1 cellular context compared by ENCODE assay signal in the genomic region with DNA sequence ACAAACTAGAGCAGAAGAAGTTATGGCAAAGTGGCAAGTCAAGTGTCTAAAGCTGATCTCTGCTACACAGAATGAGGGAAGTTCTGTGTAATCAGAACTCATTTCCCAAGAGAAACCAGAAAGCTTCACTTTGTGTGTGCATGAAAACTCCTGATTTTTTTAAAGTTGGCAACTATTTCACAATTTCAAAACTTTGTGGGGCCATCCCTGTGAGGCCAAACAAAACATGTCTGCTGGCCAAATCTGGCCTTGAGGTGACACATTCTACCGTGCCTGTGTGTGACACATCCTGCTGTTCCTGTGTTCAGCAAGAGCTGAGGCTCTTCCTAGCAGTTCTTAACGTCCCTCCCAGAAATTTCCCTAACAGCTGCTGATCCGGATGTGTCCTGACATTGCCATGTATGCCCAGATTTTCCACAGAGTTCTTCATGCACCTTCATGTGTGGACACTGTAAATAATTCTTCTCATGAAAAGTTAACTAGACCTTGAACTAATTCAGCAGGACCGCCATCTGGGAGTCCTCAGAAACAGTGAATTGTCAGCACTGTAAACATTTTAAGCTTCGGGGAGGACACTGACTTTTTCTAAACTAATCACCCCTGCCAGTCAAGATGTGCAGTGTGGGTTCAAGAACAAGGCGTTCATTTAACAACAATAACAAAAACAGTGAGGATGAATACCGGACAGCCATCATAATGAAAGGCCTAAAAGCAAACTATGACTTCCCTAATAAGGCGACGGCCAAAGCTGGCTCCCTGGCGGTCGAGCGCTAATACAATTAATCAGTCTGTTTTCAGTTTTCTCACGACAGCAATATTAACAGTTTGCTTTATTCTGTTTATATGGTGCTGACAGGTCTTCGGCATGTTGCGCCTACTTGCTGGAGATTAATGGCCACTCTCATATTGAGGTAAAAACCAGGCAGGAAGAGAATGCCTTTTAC.
TF ChIP-seq lines count a peak whose summit lies in the region.

No MANE protein-coding gene starts in this region.

TF ChIP-seq in HepG2, 621 proteins besides CTCF, POLR2A, EP300 and RAD21 (continued from another document and continues in another):
- TF ChIP-seq, protein P1, sequence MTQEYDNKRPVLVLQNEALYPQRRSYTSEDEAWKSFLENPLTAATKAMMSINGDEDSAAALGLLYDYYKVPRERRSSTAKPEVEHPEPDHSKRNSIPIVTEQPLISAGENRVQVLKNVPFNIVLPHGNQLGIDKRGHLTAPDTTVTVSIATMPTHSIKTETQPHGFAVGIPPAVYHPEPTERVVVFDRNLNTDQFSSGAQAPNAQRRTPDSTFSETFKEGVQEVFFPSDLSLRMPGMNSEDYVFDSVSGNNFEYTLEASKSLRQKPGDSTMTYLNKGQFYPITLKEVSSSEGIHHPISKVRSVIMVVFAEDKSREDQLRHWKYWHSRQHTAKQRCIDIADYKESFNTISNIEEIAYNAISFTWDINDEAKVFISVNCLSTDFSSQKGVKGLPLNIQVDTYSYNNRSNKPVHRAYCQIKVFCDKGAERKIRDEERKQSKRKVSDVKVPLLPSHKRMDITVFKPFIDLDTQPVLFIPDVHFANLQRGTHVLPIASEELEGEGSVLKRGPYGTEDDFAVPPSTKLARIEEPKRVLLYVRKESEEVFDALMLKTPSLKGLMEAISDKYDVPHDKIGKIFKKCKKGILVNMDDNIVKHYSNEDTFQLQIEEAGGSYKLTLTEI (CRISPR knock-in tag; conservative IDR thresholded peaks at IDR 0.05) = no peak
- no peak for TF ChIP-seq NONO (IDR thresholded peaks at IDR 0.05)
- peak; percentile 18; the same call in 1 of the 2 replicates for TF ChIP-seq NONO (CRISPR knock-in tag; conservative IDR thresholded peaks at IDR 0.05)
- TF ChIP-seq RBAK (CRISPR knock-in tag; IDR thresholded peaks at IDR 0.05) = 0 out of 2 replicates have a peak, but pooled peaks have one; percentile 39
- peak; percentile 65 for TF ChIP-seq MED8 (CRISPR knock-in tag; IDR thresholded peaks at IDR 0.05; ENCODE audit: insufficient replicate concordance)
- 0 out of 2 replicates have a peak, but pooled peaks have one; percentile 69 for TF ChIP-seq KLF11 (CRISPR knock-in tag; IDR thresholded peaks at IDR 0.05)
- TF ChIP-seq, protein P2, sequence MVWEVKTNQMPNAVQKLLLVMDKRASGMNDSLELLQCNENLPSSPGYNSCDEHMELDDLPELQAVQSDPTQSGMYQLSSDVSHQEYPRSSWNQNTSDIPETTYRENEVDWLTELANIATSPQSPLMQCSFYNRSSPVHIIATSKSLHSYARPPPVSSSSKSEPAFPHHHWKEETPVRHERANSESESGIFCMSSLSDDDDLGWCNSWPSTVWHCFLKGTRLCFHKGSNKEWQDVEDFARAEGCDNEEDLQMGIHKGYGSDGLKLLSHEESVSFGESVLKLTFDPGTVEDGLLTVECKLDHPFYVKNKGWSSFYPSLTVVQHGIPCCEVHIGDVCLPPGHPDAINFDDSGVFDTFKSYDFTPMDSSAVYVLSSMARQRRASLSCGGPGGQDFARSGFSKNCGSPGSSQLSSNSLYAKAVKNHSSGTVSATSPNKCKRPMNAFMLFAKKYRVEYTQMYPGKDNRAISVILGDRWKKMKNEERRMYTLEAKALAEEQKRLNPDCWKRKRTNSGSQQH (CRISPR knock-in tag; IDR thresholded peaks at IDR 0.05; ENCODE audit: low read depth) = 0 out of 2 replicates have a peak, but pooled peaks have one; percentile 44
- TF ChIP-seq ZNF556 (CRISPR knock-in tag; IDR thresholded peaks at IDR 0.05; ENCODE audit: borderline replicate concordance) = peak; percentile 49; the same call in 1 of the 2 replicates
- no peak; the same call in 1 of the 2 replicates for TF ChIP-seq KLF6 (CRISPR knock-in tag; IDR thresholded peaks at IDR 0.05)
- peak; percentile 58; the same call in 1 of the 2 replicates for TF ChIP-seq ZNF335 (CRISPR knock-in tag; IDR thresholded peaks at IDR 0.05)
- peak; percentile 72; the same call in 1 of the 2 replicates for TF ChIP-seq TP53 (CRISPR knock-in tag; conservative IDR thresholded peaks at IDR 0.05)
- peak; percentile 60 for TF ChIP-seq KDM2A (CRISPR knock-in tag; IDR thresholded peaks at IDR 0.05; ENCODE audit: borderline replicate concordance, low read depth)
- TF ChIP-seq, protein P3, sequence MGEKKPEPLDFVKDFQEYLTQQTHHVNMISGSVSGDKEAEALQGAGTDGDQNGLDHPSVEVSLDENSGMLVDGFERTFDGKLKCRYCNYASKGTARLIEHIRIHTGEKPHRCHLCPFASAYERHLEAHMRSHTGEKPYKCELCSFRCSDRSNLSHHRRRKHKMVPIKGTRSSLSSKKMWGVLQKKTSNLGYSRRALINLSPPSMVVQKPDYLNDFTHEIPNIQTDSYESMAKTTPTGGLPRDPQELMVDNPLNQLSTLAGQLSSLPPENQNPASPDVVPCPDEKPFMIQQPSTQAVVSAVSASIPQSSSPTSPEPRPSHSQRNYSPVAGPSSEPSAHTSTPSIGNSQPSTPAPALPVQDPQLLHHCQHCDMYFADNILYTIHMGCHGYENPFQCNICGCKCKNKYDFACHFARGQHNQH (CRISPR knock-in tag; IDR thresholded peaks at IDR 0.05) = peak; percentile 83; the same call in 1 of the 2 replicates
- TF ChIP-seq ZMYM2 (CRISPR knock-in tag; IDR thresholded peaks at IDR 0.05) = peak; percentile 90
- 0 out of 2 replicates have a peak, but pooled peaks have one; percentile 31 for TF ChIP-seq ZNF230 (CRISPR knock-in tag; IDR thresholded peaks at IDR 0.05)
- 0 out of 2 replicates have a peak, but pooled peaks have one; percentile 44 for TF ChIP-seq ZNF546 (CRISPR knock-in tag; conservative IDR thresholded peaks at IDR 0.05)
- TF ChIP-seq, protein P4, sequence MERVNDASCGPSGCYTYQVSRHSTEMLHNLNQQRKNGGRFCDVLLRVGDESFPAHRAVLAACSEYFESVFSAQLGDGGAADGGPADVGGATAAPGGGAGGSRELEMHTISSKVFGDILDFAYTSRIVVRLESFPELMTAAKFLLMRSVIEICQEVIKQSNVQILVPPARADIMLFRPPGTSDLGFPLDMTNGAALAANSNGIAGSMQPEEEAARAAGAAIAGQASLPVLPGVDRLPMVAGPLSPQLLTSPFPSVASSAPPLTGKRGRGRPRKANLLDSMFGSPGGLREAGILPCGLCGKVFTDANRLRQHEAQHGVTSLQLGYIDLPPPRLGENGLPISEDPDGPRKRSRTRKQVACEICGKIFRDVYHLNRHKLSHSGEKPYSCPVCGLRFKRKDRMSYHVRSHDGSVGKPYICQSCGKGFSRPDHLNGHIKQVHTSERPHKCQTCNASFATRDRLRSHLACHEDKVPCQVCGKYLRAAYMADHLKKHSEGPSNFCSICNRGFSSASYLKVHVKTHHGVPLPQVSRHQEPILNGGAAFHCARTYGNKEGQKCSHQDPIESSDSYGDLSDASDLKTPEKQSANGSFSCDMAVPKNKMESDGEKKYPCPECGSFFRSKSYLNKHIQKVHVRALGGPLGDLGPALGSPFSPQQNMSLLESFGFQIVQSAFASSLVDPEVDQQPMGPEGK (CRISPR knock-in tag; IDR thresholded peaks at IDR 0.05) = peak; percentile 66
- peak; percentile 59; the same call in 1 of the 2 replicates for TF ChIP-seq JUND (CRISPR knock-in tag; IDR thresholded peaks at IDR 0.05)
- peak; percentile 57; the same call in 1 of the 2 replicates for TF ChIP-seq MIXL1 (CRISPR knock-in tag; IDR thresholded peaks at IDR 0.05)
- TF ChIP-seq ZNF605 (CRISPR knock-in tag; IDR thresholded peaks at IDR 0.05) = peak; percentile 90
- TF ChIP-seq, protein P5, sequence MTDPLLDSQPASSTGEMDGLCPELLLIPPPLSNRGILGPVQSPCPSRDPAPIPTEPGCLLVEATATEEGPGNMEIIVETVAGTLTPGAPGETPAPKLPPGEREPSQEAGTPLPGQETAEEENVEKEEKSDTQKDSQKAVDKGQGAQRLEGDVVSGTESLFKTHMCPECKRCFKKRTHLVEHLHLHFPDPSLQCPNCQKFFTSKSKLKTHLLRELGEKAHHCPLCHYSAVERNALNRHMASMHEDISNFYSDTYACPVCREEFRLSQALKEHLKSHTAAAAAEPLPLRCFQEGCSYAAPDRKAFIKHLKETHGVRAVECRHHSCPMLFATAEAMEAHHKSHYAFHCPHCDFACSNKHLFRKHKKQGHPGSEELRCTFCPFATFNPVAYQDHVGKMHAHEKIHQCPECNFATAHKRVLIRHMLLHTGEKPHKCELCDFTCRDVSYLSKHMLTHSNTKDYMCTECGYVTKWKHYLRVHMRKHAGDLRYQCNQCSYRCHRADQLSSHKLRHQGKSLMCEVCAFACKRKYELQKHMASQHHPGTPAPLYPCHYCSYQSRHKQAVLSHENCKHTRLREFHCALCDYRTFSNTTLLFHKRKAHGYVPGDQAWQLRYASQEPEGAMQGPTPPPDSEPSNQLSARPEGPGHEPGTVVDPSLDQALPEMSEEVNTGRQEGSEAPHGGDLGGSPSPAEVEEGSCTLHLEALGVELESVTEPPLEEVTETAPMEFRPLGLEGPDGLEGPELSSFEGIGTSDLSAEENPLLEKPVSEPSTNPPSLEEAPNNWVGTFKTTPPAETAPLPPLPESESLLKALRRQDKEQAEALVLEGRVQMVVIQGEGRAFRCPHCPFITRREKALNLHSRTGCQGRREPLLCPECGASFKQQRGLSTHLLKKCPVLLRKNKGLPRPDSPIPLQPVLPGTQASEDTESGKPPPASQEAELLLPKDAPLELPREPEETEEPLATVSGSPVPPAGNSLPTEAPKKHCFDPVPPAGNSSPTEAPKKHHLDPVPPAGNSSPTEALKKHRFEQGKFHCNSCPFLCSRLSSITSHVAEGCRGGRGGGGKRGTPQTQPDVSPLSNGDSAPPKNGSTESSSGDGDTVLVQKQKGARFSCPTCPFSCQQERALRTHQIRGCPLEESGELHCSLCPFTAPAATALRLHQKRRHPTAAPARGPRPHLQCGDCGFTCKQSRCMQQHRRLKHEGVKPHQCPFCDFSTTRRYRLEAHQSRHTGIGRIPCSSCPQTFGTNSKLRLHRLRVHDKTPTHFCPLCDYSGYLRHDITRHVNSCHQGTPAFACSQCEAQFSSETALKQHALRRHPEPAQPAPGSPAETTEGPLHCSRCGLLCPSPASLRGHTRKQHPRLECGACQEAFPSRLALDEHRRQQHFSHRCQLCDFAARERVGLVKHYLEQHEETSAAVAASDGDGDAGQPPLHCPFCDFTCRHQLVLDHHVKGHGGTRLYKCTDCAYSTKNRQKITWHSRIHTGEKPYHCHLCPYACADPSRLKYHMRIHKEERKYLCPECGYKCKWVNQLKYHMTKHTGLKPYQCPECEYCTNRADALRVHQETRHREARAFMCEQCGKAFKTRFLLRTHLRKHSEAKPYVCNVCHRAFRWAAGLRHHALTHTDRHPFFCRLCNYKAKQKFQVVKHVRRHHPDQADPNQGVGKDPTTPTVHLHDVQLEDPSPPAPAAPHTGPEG (CRISPR knock-in tag; IDR thresholded peaks at IDR 0.05) = peak; percentile 71
- TF ChIP-seq FOXK1 (CRISPR knock-in tag; IDR thresholded peaks at IDR 0.05; ENCODE audit: borderline replicate concordance, low read depth) = peak; percentile 82; the same call in 1 of the 2 replicates
- peak; percentile 38; the same call in 1 of the 2 replicates for TF ChIP-seq NCOR1 (IDR thresholded peaks at IDR 0.05; ENCODE audit: borderline replicate concordance, low read length)
- TF ChIP-seq ZNF350 (CRISPR knock-in tag; IDR thresholded peaks at IDR 0.05; ENCODE audit: borderline replicate concordance, low read depth) = peak; percentile 81; the same call in 1 of the 2 replicates
- TF ChIP-seq BRCA1 (CRISPR knock-in tag; IDR thresholded peaks at IDR 0.05) = peak; percentile 79; the same call in 1 of the 2 replicates
- TF ChIP-seq HNRNPLL (IDR thresholded peaks at IDR 0.05; ENCODE audit: low read depth, low read length, poor library complexity, severe bottlenecking) = no peak
- TF ChIP-seq, protein P6, sequence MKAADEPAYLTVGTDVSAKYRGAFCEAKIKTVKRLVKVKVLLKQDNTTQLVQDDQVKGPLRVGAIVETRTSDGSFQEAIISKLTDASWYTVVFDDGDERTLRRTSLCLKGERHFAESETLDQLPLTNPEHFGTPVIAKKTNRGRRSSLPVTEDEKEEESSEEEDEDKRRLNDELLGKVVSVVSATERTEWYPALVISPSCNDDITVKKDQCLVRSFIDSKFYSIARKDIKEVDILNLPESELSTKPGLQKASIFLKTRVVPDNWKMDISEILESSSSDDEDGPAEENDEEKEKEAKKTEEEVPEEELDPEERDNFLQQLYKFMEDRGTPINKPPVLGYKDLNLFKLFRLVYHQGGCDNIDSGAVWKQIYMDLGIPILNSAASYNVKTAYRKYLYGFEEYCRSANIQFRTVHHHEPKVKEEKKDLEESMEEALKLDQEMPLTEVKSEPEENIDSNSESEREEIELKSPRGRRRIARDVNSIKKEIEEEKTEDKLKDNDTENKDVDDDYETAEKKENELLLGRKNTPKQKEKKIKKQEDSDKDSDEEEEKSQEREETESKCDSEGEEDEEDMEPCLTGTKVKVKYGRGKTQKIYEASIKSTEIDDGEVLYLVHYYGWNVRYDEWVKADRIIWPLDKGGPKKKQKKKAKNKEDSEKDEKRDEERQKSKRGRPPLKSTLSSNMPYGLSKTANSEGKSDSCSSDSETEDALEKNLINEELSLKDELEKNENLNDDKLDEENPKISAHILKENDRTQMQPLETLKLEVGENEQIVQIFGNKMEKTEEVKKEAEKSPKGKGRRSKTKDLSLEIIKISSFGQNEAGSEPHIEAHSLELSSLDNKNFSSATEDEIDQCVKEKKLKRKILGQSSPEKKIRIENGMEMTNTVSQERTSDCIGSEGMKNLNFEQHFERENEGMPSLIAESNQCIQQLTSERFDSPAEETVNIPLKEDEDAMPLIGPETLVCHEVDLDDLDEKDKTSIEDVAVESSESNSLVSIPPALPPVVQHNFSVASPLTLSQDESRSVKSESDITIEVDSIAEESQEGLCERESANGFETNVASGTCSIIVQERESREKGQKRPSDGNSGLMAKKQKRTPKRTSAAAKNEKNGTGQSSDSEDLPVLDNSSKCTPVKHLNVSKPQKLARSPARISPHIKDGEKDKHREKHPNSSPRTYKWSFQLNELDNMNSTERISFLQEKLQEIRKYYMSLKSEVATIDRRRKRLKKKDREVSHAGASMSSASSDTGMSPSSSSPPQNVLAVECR (CRISPR knock-in tag; IDR thresholded peaks at IDR 0.05; ENCODE audit: borderline replicate concordance) = peak; percentile 60; the same call in 1 of the 2 replicates
- peak; percentile 56; the same call in 1 of the 2 replicates for TF ChIP-seq ZNF121 (CRISPR knock-in tag; IDR thresholded peaks at IDR 0.05)
- no peak for TF ChIP-seq ZFP36 (IDR thresholded peaks at IDR 0.05; ENCODE audit: borderline replicate concordance, low read depth, low read length, partially characterized antibody)
- TF ChIP-seq JDP2 (CRISPR knock-in tag; IDR thresholded peaks at IDR 0.05; ENCODE audit: borderline replicate concordance) = no peak
- no peak; the same call in 1 of the 2 replicates for TF ChIP-seq ZNF652 (CRISPR knock-in tag; IDR thresholded peaks at IDR 0.05; ENCODE audit: borderline replicate concordance, low read depth)
- TF ChIP-seq, protein P7, sequence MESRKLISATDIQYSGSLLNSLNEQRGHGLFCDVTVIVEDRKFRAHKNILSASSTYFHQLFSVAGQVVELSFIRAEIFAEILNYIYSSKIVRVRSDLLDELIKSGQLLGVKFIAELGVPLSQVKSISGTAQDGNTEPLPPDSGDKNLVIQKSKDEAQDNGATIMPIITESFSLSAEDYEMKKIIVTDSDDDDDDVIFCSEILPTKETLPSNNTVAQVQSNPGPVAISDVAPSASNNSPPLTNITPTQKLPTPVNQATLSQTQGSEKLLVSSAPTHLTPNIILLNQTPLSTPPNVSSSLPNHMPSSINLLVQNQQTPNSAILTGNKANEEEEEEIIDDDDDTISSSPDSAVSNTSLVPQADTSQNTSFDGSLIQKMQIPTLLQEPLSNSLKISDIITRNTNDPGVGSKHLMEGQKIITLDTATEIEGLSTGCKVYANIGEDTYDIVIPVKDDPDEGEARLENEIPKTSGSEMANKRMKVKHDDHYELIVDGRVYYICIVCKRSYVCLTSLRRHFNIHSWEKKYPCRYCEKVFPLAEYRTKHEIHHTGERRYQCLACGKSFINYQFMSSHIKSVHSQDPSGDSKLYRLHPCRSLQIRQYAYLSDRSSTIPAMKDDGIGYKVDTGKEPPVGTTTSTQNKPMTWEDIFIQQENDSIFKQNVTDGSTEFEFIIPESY (CRISPR knock-in tag; IDR thresholded peaks at IDR 0.05) = peak; percentile 96
- TF ChIP-seq ETV5 (CRISPR knock-in tag; IDR thresholded peaks at IDR 0.05; ENCODE audit: borderline replicate concordance) = peak; percentile 94
- peak; percentile 43; the same call in 1 of the 2 replicates for TF ChIP-seq ZFY (CRISPR knock-in tag; IDR thresholded peaks at IDR 0.05)
- peak; percentile 85 for TF ChIP-seq YEATS4 (CRISPR knock-in tag; IDR thresholded peaks at IDR 0.05; ENCODE audit: borderline replicate concordance)
